In the genomic region with DNA sequence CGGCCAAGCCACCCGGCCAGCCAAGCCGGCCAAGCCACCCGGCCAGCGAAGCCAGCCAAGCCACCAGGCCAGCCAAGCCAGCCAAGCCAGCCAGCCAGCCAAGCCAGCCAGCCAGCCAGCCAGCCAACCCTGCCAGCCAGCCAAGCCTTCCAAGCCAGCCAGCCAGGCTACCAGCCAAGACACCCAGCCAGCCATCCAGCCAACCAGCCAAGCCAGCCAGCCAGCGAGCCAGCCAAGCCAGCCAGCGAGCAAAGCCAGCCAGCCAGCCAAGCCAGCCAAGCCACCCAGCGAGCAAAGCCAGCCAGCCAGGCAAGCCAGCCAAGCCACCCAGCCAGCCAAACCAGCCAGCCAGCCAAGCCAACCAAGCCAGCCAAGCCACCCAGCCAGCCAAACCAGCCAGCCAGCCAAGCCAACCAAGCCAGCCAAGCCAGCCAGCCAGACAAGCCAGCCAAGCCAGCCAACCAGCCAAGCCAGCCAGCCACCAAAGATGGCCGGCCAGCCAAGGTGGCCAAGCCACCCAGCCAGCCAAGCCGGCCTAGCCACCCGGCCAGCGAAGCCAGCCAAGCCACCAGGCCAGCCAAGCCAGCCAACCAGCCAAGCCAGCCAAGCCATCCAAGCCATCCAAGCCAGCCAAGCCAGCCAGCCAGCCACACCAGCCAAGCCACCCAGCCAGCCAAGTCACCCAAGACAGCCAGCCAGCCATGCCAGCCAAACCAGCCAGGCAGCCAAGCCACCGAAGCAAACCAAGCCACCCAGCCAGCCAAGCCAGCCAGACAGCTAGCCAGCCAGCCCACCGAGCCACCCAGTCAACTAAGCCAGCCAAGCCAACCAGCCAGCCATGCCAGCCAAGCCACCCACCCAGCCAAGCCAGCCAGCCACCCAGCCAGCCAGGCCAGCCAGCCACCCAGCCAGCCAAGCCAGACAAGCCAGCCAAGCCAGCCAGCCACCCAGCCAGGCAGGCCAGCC, we compare ENCODE assay signal across 17 cellular contexts. TPM values are rescaled to one million over a fixed set of nuclear protein-coding genes. Genes with fewer than 3 reads are reported as not detected.
A peak's percentile ranks its signal among the peaks of the same experiment; 100 is the strongest.
DNase-seq lines count a peak whose midpoint lies in the region; ATAC-seq, FAIRE-seq and TF ChIP-seq lines count a peak whose summit lies in the region.
"Had no signal": no experiment of that assay in that cellular context is flagged by ENCODE, and none has a peak within 500 bp of the region (broad histone marks: within the 10 kb centered on the region; RNA-seq: fewer than 3 reads in every experiment).

No MANE protein-coding gene starts in this region.

- WGBS in right lobe of liver (ENCODE audit: insufficient coverage, low coverage, low lambda C conversion rate, missing lambda C conversion rate) = 75% methylated on average over 5 of the region's 14 CpGs
- WGBS in HepG2 (ENCODE audit: low lambda C conversion rate) = 0% methylated on average over 2 of the region's 14 CpGs

- H3K9me3 ChIP-seq in right lobe of liver = no peaks in the 10 kb centered on the region
- peaks cover 11% of the 10 kb centered on the region for H3K9me3 ChIP-seq in HepG2 (ENCODE audit: low read length)
- no peaks in the 10 kb centered on the region for H3K9me3 ChIP-seq in kidney (ENCODE audit: control insufficient read depth in 1 of 2, low read length in 2 of 2)

- H3K27me3 Mint-ChIP-seq in progenitor cell of endocrine pancreas = no peaks in the 10 kb centered on the region
- H3K27me3 Mint-ChIP-seq: CD4-positive, alpha-beta memory T cell had no signal

- POLR2A ChIA-PET in HepG2 (lab: Yijun Ruan, JAX) = no interaction called here

- no peak for ATAC-seq in right lobe of liver
- no peak for ATAC-seq in HepG2
- ATAC-seq in GM21367 (IDR thresholded peaks at IDR 0.05; ENCODE audit: unreplicated experiment) = no peak
- ATAC-seq: GM12878 had no signal

- H3K27ac ChIP-seq in right lobe of liver (no peak overlapping the region), HepG2 (ENCODE audit: extremely low read length, insufficient read depth, low read length) (no peak overlapping the region), kidney (ENCODE audit: low read depth in 2 of 2, low read length in 2 of 2) (no peak overlapping the region)

- H3K9ac ChIP-seq in HepG2 (ENCODE audit: insufficient read depth, low read depth, low read length) (no peak overlapping the region), kidney (ENCODE audit: low read length in 2 of 2) (no peak overlapping the region)

- no peaks in the 10 kb centered on the region for H3K79me2 ChIP-seq in HepG2 (ENCODE audit: insufficient read depth, low read length)

- H3K27ac Mint-ChIP-seq in progenitor cell of endocrine pancreas = no peak overlapping the region
- H3K27ac Mint-ChIP-seq: CD4-positive, alpha-beta memory T cell; H9 had no signal

- H3K9me3 Mint-ChIP-seq in progenitor cell of endocrine pancreas (ENCODE audit: low read depth) = no peaks in the 10 kb centered on the region

- no peak for TF ChIP-seq EP300 in HepG2 (IDR thresholded peaks at IDR 0.05; ENCODE audit: low read depth in 2 of 2, low read length in 2 of 2)
- no peak for TF ChIP-seq EP300 in HepG2 (CRISPR knock-in tag; IDR thresholded peaks at IDR 0.05; ENCODE audit: borderline replicate concordance)

- H3K36me3 ChIP-seq in right lobe of liver (no peaks in the 10 kb centered on the region), HepG2 (replicated peaks in 1 of 2; ENCODE audit: control insufficient read depth in 1 of 2, insufficient read depth in 2 of 2, low read length in 2 of 2) (no peaks in the 10 kb centered on the region), kidney (ENCODE audit: control insufficient read depth in 1 of 2, insufficient read depth in 2 of 2, low read length in 2 of 2) (no peaks in the 10 kb centered on the region)

- DNase-seq in activated effector memory CD4-positive, alpha-beta T cell treated with anti-CD3 and anti-CD28 coated beads, Interleukin-2, amount 50 U/mL, for 16 hours = peak; percentile 62
- no peak for DNase-seq in activated effector memory CD4-positive, alpha-beta T cell treated with Interleukin-2 at 50 U/mL for 16 hours
- DNase-seq in right lobe of liver (peak in 2 of 3 donors; percentile 31 to 42), HepG2 (ENCODE audit: low spot score) (no peak), kidney (peak; percentile 72), urothelium cell line (ENCODE audit: low spot score) (no peak), progenitor cell of endocrine pancreas (ENCODE audit: low spot score, unreplicated experiment) (no peak)
- DNase-seq: ACHN, C1 segment of cervical spinal cord, DMS79, GOT3, H9 had no signal

- H4K20me1 ChIP-seq in HepG2 (ENCODE audit: insufficient read depth, low read length) = no peaks in the 10 kb centered on the region

- H3K4me3 Mint-ChIP-seq in progenitor cell of endocrine pancreas (ENCODE audit: low read depth) = no peak overlapping the region
- H3K4me3 Mint-ChIP-seq: CD4-positive, alpha-beta memory T cell; H9 had no signal

- CTCF ChIA-PET in HepG2 (lab: Yijun Ruan, JAX; ENCODE audit: low intra/inter-chr PET ratio, low total read pairs) = no interaction called here

- no peaks in the 10 kb centered on the region for H3K4me1 ChIP-seq in right lobe of liver
- no peaks in the 10 kb centered on the region for H3K4me1 ChIP-seq in HepG2 (ENCODE audit: insufficient read depth, low read length)
- H3K4me1 ChIP-seq in kidney (ENCODE audit: control insufficient read depth in 1 of 2, insufficient read depth in 1 of 2, low read depth in 1 of 2, low read length in 2 of 2) = no peaks in the 10 kb centered on the region

- H3K36me3 Mint-ChIP-seq in progenitor cell of endocrine pancreas (ENCODE audit: insufficient read depth) = no peaks in the 10 kb centered on the region
- H3K36me3 Mint-ChIP-seq: CD4-positive, alpha-beta memory T cell had no signal

- intact Hi-C loops in right lobe of liver (cut with DNase I) (no loop called here), HepG2 (cut with micrococcal nuclease; ENCODE audit: unreplicated experiment) (no loop called here), kidney (cut with DNase I) (no loop called here)

- no TSS peak for BruUV-seq in HepG2 (replicated peaks; lab: Mats Ljungman, UMichigan)

- H3K27me3 ChIP-seq in right lobe of liver (no peaks in the 10 kb centered on the region), HepG2 (ENCODE audit: control insufficient read depth in 1 of 2, insufficient read depth in 2 of 2, low read length in 2 of 2) (no peaks in the 10 kb centered on the region)

- H3K4me3 ChIP-seq in right lobe of liver = no peak overlapping the region
- H3K4me3 ChIP-seq in HepG2 (replicated peaks in 1 of 3; ENCODE audit: insufficient read depth in 1 of 3, low read depth in 2 of 3, low read length in 3 of 3) = no peak overlapping the region
- H3K4me3 ChIP-seq in kidney (ENCODE audit: low read length in 2 of 2) = no peak overlapping the region
- H3K4me3 ChIP-seq: GM12878 had no signal

- TF ChIP-seq RAD21 in HepG2 (CRISPR knock-in tag; IDR thresholded peaks at IDR 0.05) = no peak

- no peak for FAIRE-seq in HepG2 (lab: Jason Lieb, UNC)
- FAIRE-seq in kidney (lab: Jason Lieb, UNC) = no peak
- peak; percentile 81 for FAIRE-seq in urothelium cell line (lab: Jason Lieb, UNC)
- FAIRE-seq: GM12878 had no signal

- in situ Hi-C loops in HepG2 (cut with HindIII; ENCODE audit: extremely low pct_ligation_motif_present, low pct_unique_long_range_greater_than_20kb) = no loop called here

- H2AFZ ChIP-seq in HepG2 (ENCODE audit: low read length) = no peak overlapping the region

- H3K4me1 Mint-ChIP-seq in progenitor cell of endocrine pancreas (ENCODE audit: low read depth) = no peaks in the 10 kb centered on the region
- H3K4me1 Mint-ChIP-seq: CD4-positive, alpha-beta memory T cell; H9 had no signal

- no peak for TF ChIP-seq POLR2A in right lobe of liver (IDR thresholded peaks at IDR 0.05)
- no peak for TF ChIP-seq POLR2A in HepG2 (IDR thresholded peaks at IDR 0.05; ENCODE audit: insufficient read depth in 1 of 2, low read depth in 2 of 2, low read length in 2 of 2)

- TF ChIP-seq CTCF in right lobe of liver (IDR thresholded peaks at IDR 0.05) (no peak), HepG2 (CRISPR knock-in tag; IDR thresholded peaks at IDR 0.05) (no peak), kidney (IDR thresholded peaks at IDR 0.05; ENCODE audit: borderline replicate concordance, extremely low read depth, insufficient read depth) (no peak), progenitor cell of endocrine pancreas (IDR thresholded peaks at IDR 0.05; ENCODE audit: unreplicated experiment) (no peak)

- no peak overlapping the region for H3K4me2 ChIP-seq in HepG2 (ENCODE audit: low read depth, low read length)

TF ChIP-seq in HepG2, 621 proteins besides CTCF, POLR2A, EP300 and RAD21 (continues in another document):
- TF ChIP-seq MAZ (IDR thresholded peaks at IDR 0.05; ENCODE audit: borderline replicate concordance, low read depth, low read length) = no peak
- TF ChIP-seq MAZ (CRISPR knock-in tag; IDR thresholded peaks at IDR 0.05; ENCODE audit: low read depth) = no peak

RNA-seq across cellular contexts. Expression of a gene that starts 28.8 kb away (rescaled TPM):
- total RNA-seq in right lobe of liver (not detected), HepG2 (2016; rRNA removed; fragmentation: Illumina TruSeq; extraction: Trizol) (not detected in 2 replicates), kidney (not detected), progenitor cell of endocrine pancreas (not detected in 2 replicates)
- not detected in 2 replicates for total RNA-seq in HepG2 (2016; cell fraction: cytosol; rRNA removed; fragmentation: Illumina TruSeq; extraction: Trizol; ENCODE audit: low read depth)
- not detected in 2 replicates for total RNA-seq in HepG2 (2016; cell fraction: insoluble cytoplasmic fraction; rRNA removed; fragmentation: Illumina TruSeq; extraction: Trizol)
- not detected in 2 replicates for total RNA-seq in HepG2 (2016; cell fraction: membrane; rRNA removed; fragmentation: Illumina TruSeq; extraction: Trizol)
- not detected in 2 replicates for total RNA-seq in HepG2 (2016; cell fraction: nucleus; rRNA removed; fragmentation: Illumina TruSeq; extraction: Trizol)
- polyA plus RNA-seq in HepG2 (2011; rRNA removed) (not detected in 2 replicates), kidney (ENCODE audit: insufficient read depth, low read depth, low replicate concordance) (not detected)
- polyA plus RNA-seq in HepG2 (2011; cell fraction: cytosol; rRNA removed) = not detected in 2 replicates
- not detected in 2 replicates for polyA plus RNA-seq in HepG2 (2011; cell fraction: nucleus; rRNA removed)
- polyA plus RNA-seq in HepG2 (2012) = not detected in 2 replicates
- polyA plus RNA-seq in HepG2 (2016; cell fraction: cytosol; fragmentation: Illumina TruSeq; extraction: Trizol; ENCODE audit: low read depth) = not detected in 2 replicates
- not detected in 2 replicates for polyA plus RNA-seq in HepG2 (2016; cell fraction: insoluble cytoplasmic fraction; fragmentation: Illumina TruSeq; extraction: Trizol; ENCODE audit: low read depth)
- not detected in 2 replicates for polyA plus RNA-seq in HepG2 (2016; cell fraction: membrane; fragmentation: Illumina TruSeq; extraction: Trizol; ENCODE audit: low read depth)
- not detected in 2 replicates for polyA plus RNA-seq in HepG2 (2016; cell fraction: nucleus; fragmentation: Illumina TruSeq; extraction: Trizol; ENCODE audit: insufficient read depth, low read depth)
- not detected in 2 replicates for polyA minus RNA-seq in HepG2 (2011; rRNA and poly(A)+ RNA removed; ENCODE audit: low replicate concordance)
- not detected in 2 replicates for polyA minus RNA-seq in HepG2 (2011; cell fraction: cytosol; rRNA and poly(A)+ RNA removed)
- polyA minus RNA-seq in HepG2 (2011; cell fraction: nucleus; rRNA and poly(A)+ RNA removed) = not detected in 2 replicates
- total RNA-seq: A172; CD4-positive, alpha-beta memory T cell; G401; GM12878; H9 had no signal
- polyA plus RNA-seq: CD4-positive, alpha-beta memory T cell; GM12878 had no signal

Comparison
In these comparisons a context has a peak if more than half of its experiments do, and no peak if none do; other contexts are left out.
1. DNase-seq: peak in activated effector memory CD4-positive, alpha-beta T cell treated with anti-CD3 and anti-CD28 coated beads, Interleukin-2, amount 50 U/mL, for 16 hours (single experiment), right lobe of liver (2 of 3) and kidney (single experiment); none in activated effector memory CD4-positive, alpha-beta T cell treated with Interleukin-2 at 50 U/mL for 16 hours (single experiment), HepG2 (single experiment), urothelium cell line (single experiment) and progenitor cell of endocrine pancreas (single experiment).